8 cellular contexts compared by ENCODE assay signal in the genomic region with DNA sequence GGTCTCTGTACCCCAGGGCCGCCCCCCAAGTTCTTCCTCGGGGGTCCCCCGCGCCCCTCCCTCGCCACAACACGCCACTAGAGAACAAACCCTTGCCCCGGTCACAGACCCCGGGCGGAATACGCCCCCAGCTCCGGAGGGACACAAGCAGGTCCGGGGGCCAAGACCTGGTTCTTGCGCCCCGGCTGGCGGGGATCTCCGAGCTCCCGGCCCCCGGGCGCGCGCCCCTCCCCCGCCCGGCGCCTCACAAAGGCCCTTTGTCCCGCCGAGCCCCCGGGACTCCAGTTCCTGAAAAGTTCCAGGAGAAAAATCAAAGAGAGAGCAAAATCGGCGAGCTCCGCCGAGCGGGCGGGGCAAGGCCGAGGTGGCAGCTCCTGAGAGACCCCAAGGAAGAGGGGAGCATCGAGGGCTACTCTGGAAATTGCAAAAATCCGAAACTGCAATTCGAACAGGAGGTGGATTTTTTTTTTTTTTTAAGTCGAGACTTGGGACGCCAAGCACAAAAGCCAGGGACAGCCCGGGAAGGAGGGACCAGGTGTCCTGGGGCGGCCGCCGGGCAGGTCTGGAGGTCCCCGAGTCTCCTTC. TPM values are rescaled to one million over a fixed set of nuclear protein-coding genes. Genes with fewer than 3 reads are reported as not detected.
DNase-seq lines count a peak whose midpoint lies in the region; ATAC-seq and TF ChIP-seq lines count a peak whose summit lies in the region.

No MANE protein-coding gene starts in this region.

- H3K27me3 ChIP-seq in liver (ENCODE audit: control insufficient read depth in 4 of 4, insufficient read depth in 4 of 4, low read length in 3 of 4) (no peaks in the 10 kb centered on the region), testis (no peaks in the 10 kb centered on the region)

- intact Hi-C loops in MCF 10A (cut with micrococcal nuclease) (no loop called here), testis (cut with DNase I; ENCODE audit: low total_unique reads) (no loop called here)

- no peaks in the 10 kb centered on the region for H3K9me3 Mint-ChIP-seq in T-helper 2 cell treated with Interferon-gamma antibody and Interleukin-4, amounts not matched to agents 5 μg/mL and 100 μg/mL, for 36 hours
- no peaks in the 10 kb centered on the region for H3K9me3 Mint-ChIP-seq in MCF 10A (ENCODE audit: unreplicated experiment)

- no peak overlapping the region for H3K27ac Mint-ChIP-seq in T-helper 2 cell treated with Interferon-gamma antibody and Interleukin-4, amounts not matched to agents 5 μg/mL and 100 μg/mL, for 36 hours
- H3K27ac Mint-ChIP-seq in MCF 10A (ENCODE audit: low read depth, unreplicated experiment): peak overlapping the region; percentile 94

- H3K4me3 ChIP-seq in liver (ENCODE audit: low read depth in 1 of 3, low read length in 3 of 3) (peak overlapping the region; percentile 32 to 98 (median 92)), testis (peak overlapping the region; percentile 86 to 94)

- no peak for ATAC-seq in HG02571 (IDR thresholded peaks at IDR 0.05; ENCODE audit: unreplicated experiment)

- DNase-seq in T-helper 2 cell treated with Interferon-gamma antibody and Interleukin-4, amounts not matched to agents 5 μg/mL and 100 μg/mL, for 36 hours (ENCODE audit: low spot score): no peak
- DNase-seq in T-helper 2 cell: no peak
- peak; percentile 27 for DNase-seq in MCF 10A (ENCODE audit: unreplicated experiment)
- peak; percentile 48 for DNase-seq in testis
- DNase-seq in NCI-H1694 (lab: John Stamatoyannopoulos, UW): no peak
- DNase-seq in SHP77 treated with DMSO at 0.1 percent for 48 hours (lab: John Stamatoyannopoulos, UW): no peak

- no peaks in the 10 kb centered on the region for H3K9me3 ChIP-seq in liver (ENCODE audit: control insufficient read depth in 4 of 4, low read length in 3 of 4)
- no peaks in the 10 kb centered on the region for H3K9me3 ChIP-seq in testis

- WGBS in liver: 1% methylated on average over 44 of the region's 44 CpGs
- WGBS in testis, 2 donors: 0 to 1% methylated on average over 31 to 44 of the region's 44 CpGs

- H3K36me3 ChIP-seq in liver (ENCODE audit: control insufficient read depth in 4 of 4, insufficient read depth in 3 of 4, low read depth in 1 of 4, low read length in 3 of 4) (peaks cover 0 to 4% (median 0%) of the 10 kb centered on the region in 4 donors), testis (ENCODE audit: low read depth, missing control alignments) (no peaks in the 10 kb centered on the region)

- TF ChIP-seq RAD21 in liver (IDR thresholded peaks at IDR 0.05): no peak

- TF ChIP-seq POLR2A in testis (IDR thresholded peaks at IDR 0.05): no peak

- H3K4me3 Mint-ChIP-seq in T-helper 2 cell treated with Interferon-gamma antibody and Interleukin-4, amounts not matched to agents 5 μg/mL and 100 μg/mL, for 36 hours: peak overlapping the region; percentile 34
- peak overlapping the region; percentile 98 for H3K4me3 Mint-ChIP-seq in MCF 10A (ENCODE audit: unreplicated experiment)

- peak overlapping the region; percentile 71 to 74 for H3K9ac ChIP-seq in liver (ENCODE audit: low read depth in 1 of 2, low read length in 2 of 2)

- no TSS peak for BruUV-seq in MCF 10A (replicated peaks; lab: Mats Ljungman, UMichigan)

- POLR2A ChIA-PET in MCF 10A (lab: Yijun Ruan, JAX): interaction anchor here (0.6 kb wide), 3 partner anchors 18 to 211 kb away, joined by 3 to 5 read pairs (median 5); no protein-coding TSS in a partner anchor

- H3K27ac ChIP-seq in liver (ENCODE audit: low read depth in 1 of 2, low read length in 2 of 2): peak overlapping the region; percentile 58 to 97
- peak overlapping the region; percentile 97 to 100 for H3K27ac ChIP-seq in testis

- peaks cover 10% of the 10 kb centered on the region for H3K4me1 Mint-ChIP-seq in T-helper 2 cell treated with Interferon-gamma antibody and Interleukin-4, amounts not matched to agents 5 μg/mL and 100 μg/mL, for 36 hours (ENCODE audit: low read depth)
- H3K4me1 Mint-ChIP-seq in MCF 10A (ENCODE audit: insufficient read depth, unreplicated experiment): peaks cover 16% of the 10 kb centered on the region

- CTCF ChIA-PET in MCF 10A (lab: Yijun Ruan, JAX): no interaction called here

- TF ChIP-seq CTCF in MCF 10A (IDR thresholded peaks at IDR 0.05; ENCODE audit: unreplicated experiment) (no peak), liver (IDR thresholded peaks at IDR 0.05; ENCODE audit: low read depth, low read length, missing input control) (no peak), testis (IDR thresholded peaks at IDR 0.05) (no peak)

- H3K36me3 Mint-ChIP-seq in T-helper 2 cell treated with Interferon-gamma antibody and Interleukin-4, amounts not matched to agents 5 μg/mL and 100 μg/mL, for 36 hours (ENCODE audit: low read depth): peaks cover 1% of the 10 kb centered on the region
- peaks cover 53% of the 10 kb centered on the region for H3K36me3 Mint-ChIP-seq in MCF 10A (ENCODE audit: insufficient read depth, unreplicated experiment)

- H3K27me3 Mint-ChIP-seq in T-helper 2 cell treated with Interferon-gamma antibody and Interleukin-4, amounts not matched to agents 5 μg/mL and 100 μg/mL, for 36 hours (ENCODE audit: low read depth): peaks cover 65% of the 10 kb centered on the region
- H3K27me3 Mint-ChIP-seq in MCF 10A (ENCODE audit: insufficient read depth, unreplicated experiment): no peaks in the 10 kb centered on the region

- H3K4me1 ChIP-seq in liver (ENCODE audit: control insufficient read depth in 4 of 4, insufficient read depth in 4 of 4, low read length in 3 of 4) (peaks cover 13 to 25% (median 20%) of the 10 kb centered on the region in 4 donors), testis (peaks cover 20% of the 10 kb centered on the region)

TF ChIP-seq in liver, 16 proteins besides CTCF, POLR2A, EP300 and RAD21:
- no peak for TF ChIP-seq YY1 (IDR thresholded peaks at IDR 0.05)
- TF ChIP-seq, protein P1, sequence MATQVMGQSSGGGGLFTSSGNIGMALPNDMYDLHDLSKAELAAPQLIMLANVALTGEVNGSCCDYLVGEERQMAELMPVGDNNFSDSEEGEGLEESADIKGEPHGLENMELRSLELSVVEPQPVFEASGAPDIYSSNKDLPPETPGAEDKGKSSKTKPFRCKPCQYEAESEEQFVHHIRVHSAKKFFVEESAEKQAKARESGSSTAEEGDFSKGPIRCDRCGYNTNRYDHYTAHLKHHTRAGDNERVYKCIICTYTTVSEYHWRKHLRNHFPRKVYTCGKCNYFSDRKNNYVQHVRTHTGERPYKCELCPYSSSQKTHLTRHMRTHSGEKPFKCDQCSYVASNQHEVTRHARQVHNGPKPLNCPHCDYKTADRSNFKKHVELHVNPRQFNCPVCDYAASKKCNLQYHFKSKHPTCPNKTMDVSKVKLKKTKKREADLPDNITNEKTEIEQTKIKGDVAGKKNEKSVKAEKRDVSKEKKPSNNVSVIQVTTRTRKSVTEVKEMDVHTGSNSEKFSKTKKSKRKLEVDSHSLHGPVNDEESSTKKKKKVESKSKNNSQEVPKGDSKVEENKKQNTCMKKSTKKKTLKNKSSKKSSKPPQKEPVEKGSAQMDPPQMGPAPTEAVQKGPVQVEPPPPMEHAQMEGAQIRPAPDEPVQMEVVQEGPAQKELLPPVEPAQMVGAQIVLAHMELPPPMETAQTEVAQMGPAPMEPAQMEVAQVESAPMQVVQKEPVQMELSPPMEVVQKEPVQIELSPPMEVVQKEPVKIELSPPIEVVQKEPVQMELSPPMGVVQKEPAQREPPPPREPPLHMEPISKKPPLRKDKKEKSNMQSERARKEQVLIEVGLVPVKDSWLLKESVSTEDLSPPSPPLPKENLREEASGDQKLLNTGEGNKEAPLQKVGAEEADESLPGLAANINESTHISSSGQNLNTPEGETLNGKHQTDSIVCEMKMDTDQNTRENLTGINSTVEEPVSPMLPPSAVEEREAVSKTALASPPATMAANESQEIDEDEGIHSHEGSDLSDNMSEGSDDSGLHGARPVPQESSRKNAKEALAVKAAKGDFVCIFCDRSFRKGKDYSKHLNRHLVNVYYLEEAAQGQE (IDR thresholded peaks at IDR 0.05): no peak
- no peak for TF ChIP-seq FOXA1 (IDR thresholded peaks at IDR 0.05)
- TF ChIP-seq, protein P2, sequence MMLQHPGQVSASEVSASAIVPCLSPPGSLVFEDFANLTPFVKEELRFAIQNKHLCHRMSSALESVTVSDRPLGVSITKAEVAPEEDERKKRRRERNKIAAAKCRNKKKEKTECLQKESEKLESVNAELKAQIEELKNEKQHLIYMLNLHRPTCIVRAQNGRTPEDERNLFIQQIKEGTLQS (IDR thresholded peaks at IDR 0.05): no peak
- no peak for TF ChIP-seq HNF4G (IDR thresholded peaks at IDR 0.05)
- TF ChIP-seq SP1 (IDR thresholded peaks at IDR 0.05): no peak
- TF ChIP-seq HNF4A (conservative IDR thresholded peaks at IDR 0.05): no peak

RNA-seq across cellular contexts. Expression of a gene that starts 4.0 kb away (rescaled TPM):
- 120 and 132 TPM in 2 replicates for total RNA-seq in MCF 10A (2022)
- 10 to 100 TPM; 25.1 to 37.1 TPM for total RNA-seq in liver
- polyA plus RNA-seq in liver: 10 to 100 TPM in 1 of 2 donors, 1 to 10 TPM in 1; 2.3 to 15.7 TPM
- 100 to 1,000 TPM; 117 to 128 TPM for total RNA-seq in testis
- polyA plus RNA-seq in testis (ENCODE audit: insufficient read depth, low read depth, low replicate concordance): 56.2 TPM

Comparison
In these comparisons a context has a peak if more than half of its experiments do, and no peak if none do; other contexts are left out.
1. DNase-seq: peak in MCF 10A (single experiment) and testis (single experiment); none in T-helper 2 cell treated with Interferon-gamma antibody and Interleukin-4, amounts not matched to agents 5 μg/mL and 100 μg/mL, for 36 hours (single experiment), T-helper 2 cell (0 of 5), NCI-H1694 (single experiment) and SHP77 treated with DMSO at 0.1 percent for 48 hours (single experiment).